Comparison of ENCODE assay signal across 8 cellular contexts in the genomic region with DNA sequence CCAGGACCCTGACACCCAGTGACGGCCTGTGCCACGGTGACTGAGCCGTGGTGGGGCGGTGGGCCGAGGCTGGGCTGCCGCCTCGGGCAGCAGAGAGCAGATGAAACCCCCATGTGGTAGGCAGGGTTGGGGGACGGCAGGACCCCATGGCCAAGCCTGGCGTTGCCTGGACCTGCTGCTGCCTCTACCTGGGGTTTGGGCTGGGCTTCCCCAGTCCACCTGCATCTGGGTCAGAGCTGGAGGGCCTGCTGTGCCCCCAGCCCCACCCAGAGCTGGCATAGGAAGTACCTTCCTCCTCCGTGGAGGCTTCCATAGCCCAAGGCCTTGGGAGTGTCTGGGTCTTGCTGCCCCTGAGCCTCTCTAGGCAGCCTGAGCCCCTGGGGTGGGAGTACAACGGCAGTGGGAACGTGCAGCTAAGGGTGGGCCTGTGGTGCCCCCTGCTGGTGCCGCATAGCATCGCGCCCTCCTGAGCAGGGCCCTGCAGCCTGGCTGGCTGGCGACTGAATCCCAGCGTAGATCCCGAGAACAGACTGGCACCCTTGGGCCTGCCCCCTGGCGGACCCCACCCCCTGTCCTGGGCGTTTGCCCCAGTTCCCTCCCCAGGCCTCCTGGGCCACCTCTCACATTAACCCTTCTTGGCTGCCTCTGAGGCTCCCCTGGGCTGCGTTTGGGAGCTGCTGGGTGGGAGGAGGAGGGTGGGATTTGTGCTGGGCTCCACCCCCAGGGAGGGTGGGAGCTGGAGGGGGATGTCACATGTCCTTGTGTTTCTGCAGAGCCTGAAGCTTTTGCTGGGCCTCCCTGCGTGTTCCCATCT.
DNase-seq lines count a peak whose midpoint lies in the region; ATAC-seq and TF ChIP-seq lines count a peak whose summit lies in the region.

No MANE protein-coding gene starts in this region.

- H2AFZ ChIP-seq in neuron (ENCODE audit: low read depth, low read length): peak overlapping the region; percentile 15

- peak; percentile 98 for TF ChIP-seq CTCF in GM12865 (IDR thresholded peaks at IDR 0.05; ENCODE audit: insufficient read depth, low read depth, low read length, missing control alignments)
- TF ChIP-seq CTCF in RWPE1 (conservative IDR thresholded peaks at IDR 0.05; ENCODE audit: low read depth): peak; percentile 91
- TF ChIP-seq CTCF in foreskin fibroblast (IDR thresholded peaks at IDR 0.05; ENCODE audit: low read depth, low read length): peak; percentile 95

- POLR2A ChIA-PET in RWPE1 (lab: Yijun Ruan, JAX; ENCODE audit: low non-redundant PET): no interaction called here

- no peak for ATAC-seq in GM21786 (IDR thresholded peaks at IDR 0.05; ENCODE audit: unreplicated experiment)

- H3K4me3 ChIP-seq in GM12865 (ENCODE audit: low read depth, low read length) (no peak overlapping the region), foreskin fibroblast (ENCODE audit: low read depth in 1 of 2, low read length in 2 of 2) (no peak overlapping the region), neuron (ENCODE audit: low read length) (peak overlapping the region; percentile 28), stomach smooth muscle (ENCODE audit: low read length in 2 of 2) (peak overlapping the region; percentile 27 to 66)

- H3K27me3 ChIP-seq in neuron (ENCODE audit: insufficient read depth, low read length) (no peaks in the 10 kb centered on the region), stomach smooth muscle (ENCODE audit: control insufficient read depth in 1 of 2, insufficient read depth in 2 of 2, low read length in 2 of 2) (no peaks in the 10 kb centered on the region)

- H3K27ac ChIP-seq in RWPE1 (peak overlapping the region; percentile 10; the same call in 1 of the 2 replicates), stomach smooth muscle (ENCODE audit: low read length) (peak overlapping the region; percentile 6)

- H3K9ac ChIP-seq in stomach smooth muscle (ENCODE audit: low read length in 2 of 2): no peak overlapping the region

- H3K36me3 ChIP-seq in neuron (ENCODE audit: insufficient read depth, low read length) (peaks cover 18% of the 10 kb centered on the region), stomach smooth muscle (ENCODE audit: control insufficient read depth in 2 of 2, insufficient read depth in 2 of 2, low read length in 2 of 2) (peaks cover 0 to 14% of the 10 kb centered on the region in 2 donors)

- H3K4me1 ChIP-seq in neuron (ENCODE audit: insufficient read depth, low read length): peaks cover 13% of the 10 kb centered on the region
- peaks cover 33% of the 10 kb centered on the region for H3K4me1 ChIP-seq in stomach smooth muscle (ENCODE audit: control insufficient read depth, insufficient read depth, low read length)

- CTCF ChIA-PET in RWPE1 (lab: Yijun Ruan, JAX): interaction anchor here (0.6 to 2.5 kb wide), 25 partner anchors 11 to 1616 kb away, joined by 3 to 14 read pairs (median 4); partner anchors contain the start of genes ATP6V0C, CASKIN1, CCNF and NTN3

- H3K9me3 ChIP-seq in neuron (ENCODE audit: low read length) (no peaks in the 10 kb centered on the region), stomach smooth muscle (ENCODE audit: control insufficient read depth in 2 of 2, low read length in 2 of 2) (no peaks in the 10 kb centered on the region)

- DNase-seq in GM12865 (ENCODE audit: low read depth): peak; percentile 81
- DNase-seq in KG1 (lab: John Stamatoyannopoulos, UW): peak; percentile 51
- DNase-seq in RWPE1 (ENCODE audit: low spot score): peak; percentile 55
- DNase-seq in activated effector memory CD4-positive, alpha-beta T cell treated with Interleukin-2 at 50 U/mL for 16 hours: peak; percentile 65
- DNase-seq in foreskin fibroblast: peak; percentile 58 to 88

Comparison
In these comparisons a context has a peak if more than half of its experiments do, and no peak if none do; other contexts are left out.
1. H3K4me3 ChIP-seq: peak in neuron (single experiment) and stomach smooth muscle (2 of 2); none in GM12865 (single experiment) and foreskin fibroblast (0 of 2).
2. Peak in every context shown above with its lines, with median percentiles within 50 percentile points of each other: DNase-seq and CTCF ChIP-seq.